In genomic region chrX:12973561-12974216, GRCh38 we compare ENCODE assay signal across 8 cellular contexts. TPM values are rescaled to one million over a fixed set of nuclear protein-coding genes. Genes with fewer than 3 reads are reported as not detected.
DNase-seq lines count a peak whose midpoint lies in the region; ATAC-seq and TF ChIP-seq lines count a peak whose summit lies in the region.

No MANE protein-coding gene starts in this region.

- CTCF ChIA-PET in activated CD4-positive, alpha-beta memory T cell treated with anti-CD3 and anti-CD28 coated beads for 36 hours (lab: Charles Lee) = interaction anchor here (0.9 to 1.3 kb wide), 4 partner anchors 23 to 119 kb away, joined by 3 to 11 read pairs (median 4); no protein-coding TSS in a partner anchor

- POLR2A ChIA-PET in activated CD4-positive, alpha-beta memory T cell treated with anti-CD3 and anti-CD28 coated beads for 36 hours (lab: Charles Lee) = interaction anchor here (1.2 to 16.1 kb wide), 8 partner anchors 8 to 115 kb away, joined by 4 to 426 read pairs (median 12); no protein-coding TSS in a partner anchor

- peaks cover 3% of the 10 kb centered on the region for H3K27me3 Mint-ChIP-seq in activated CD4-positive, alpha-beta memory T cell treated with anti-CD3 and anti-CD28 coated beads for 36 hours

- intact Hi-C loops in Right ventricle myocardium superior (cut with DNase I) (loop anchor here (5.0 kb wide), 1 partner anchor 514 kb away; no protein-coding TSS in a partner anchor), left cardiac atrium (cut with DNase I) (loop anchor here (5.0 to 10.0 kb wide), 2 partner anchors 149 to 511 kb away; no protein-coding TSS in a partner anchor)
- intact Hi-C loops in activated CD4-positive, alpha-beta memory T cell treated with anti-CD3 and anti-CD28 coated beads for 36 hours (cut with micrococcal nuclease) = loop anchor here (1.0 kb wide), 2 partner anchors 23 to 119 kb away; no protein-coding TSS in a partner anchor

- TF ChIP-seq CTCF in fibroblast of the aortic adventitia (IDR thresholded peaks at IDR 0.05; ENCODE audit: insufficient read depth, low read length) = no peak
- no peak for TF ChIP-seq CTCF in smooth muscle cell (IDR thresholded peaks at IDR 0.05; ENCODE audit: borderline replicate concordance, insufficient read depth, poor library complexity, severe bottlenecking)

- peak overlapping the region; percentile 99 for H3K27ac Mint-ChIP-seq in activated CD4-positive, alpha-beta memory T cell treated with anti-CD3 and anti-CD28 coated beads for 36 hours

- ATAC-seq in Right ventricle myocardium superior (ENCODE audit: poor library complexity) (no peak), left cardiac atrium (no peak), HG02763 (IDR thresholded peaks at IDR 0.05; ENCODE audit: unreplicated experiment) (no peak)

- WGBS in smooth muscle cell (ENCODE audit: low lambda C conversion rate) = 75% methylated on average over 18 of the region's 18 CpGs

- H2AFZ ChIP-seq in smooth muscle cell (ENCODE audit: low read depth) = peak overlapping the region; percentile 63

- peaks cover 56% of the 10 kb centered on the region for H3K36me3 Mint-ChIP-seq in activated CD4-positive, alpha-beta memory T cell treated with anti-CD3 and anti-CD28 coated beads for 36 hours

- H3K4me1 Mint-ChIP-seq in activated CD4-positive, alpha-beta memory T cell treated with anti-CD3 and anti-CD28 coated beads for 36 hours (ENCODE audit: low read depth) = peaks cover 21% of the 10 kb centered on the region

- peaks cover 27% of the 10 kb centered on the region for H3F3A ChIP-seq in smooth muscle cell (ENCODE audit: low read depth)

- H3K4me3 ChIP-seq in fibroblast of the aortic adventitia (ENCODE audit: low read depth, low read length) (peak overlapping the region; percentile 80), smooth muscle cell (peak overlapping the region; percentile 98)

- DNase-seq in Right ventricle myocardium superior = peak; percentile 47
- no peak for DNase-seq in left cardiac atrium
- DNase-seq in activated CD4-positive, alpha-beta memory T cell treated with anti-CD3 and anti-CD28 coated beads for 36 hours = peak; percentile 66
- DNase-seq in fibroblast of the aortic adventitia (ENCODE audit: low read depth) = no peak
- no peak for DNase-seq in smooth muscle cell (lab: John Stamatoyannopoulos, UW; ENCODE audit: unreplicated experiment)
- no peak for DNase-seq in T-helper 9 cell
- no peak for DNase-seq in foreskin melanocyte

- H3K36me3 ChIP-seq in smooth muscle cell (ENCODE audit: low read depth) = no peaks in the 10 kb centered on the region

- peaks cover 31% of the 10 kb centered on the region for H4K20me1 ChIP-seq in smooth muscle cell (ENCODE audit: low read depth)

- peak overlapping the region; percentile 94 for H3K4me3 Mint-ChIP-seq in activated CD4-positive, alpha-beta memory T cell treated with anti-CD3 and anti-CD28 coated beads for 36 hours

- peak overlapping the region; percentile 90 for H3K27ac ChIP-seq in smooth muscle cell (ENCODE audit: low read depth)

- no peaks in the 10 kb centered on the region for H3K9me3 ChIP-seq in smooth muscle cell (replicated peaks; ENCODE audit: low read depth)

- H3K79me2 ChIP-seq in smooth muscle cell (ENCODE audit: low read depth) = peaks cover 36% of the 10 kb centered on the region

- no peaks in the 10 kb centered on the region for H3K27me3 ChIP-seq in smooth muscle cell (ENCODE audit: low read depth)

- no peaks in the 10 kb centered on the region for H3K9me3 Mint-ChIP-seq in activated CD4-positive, alpha-beta memory T cell treated with anti-CD3 and anti-CD28 coated beads for 36 hours

- peak overlapping the region; percentile 86 for H3K4me2 ChIP-seq in smooth muscle cell

- peak overlapping the region; percentile 92 for H3K9ac ChIP-seq in smooth muscle cell (ENCODE audit: low read depth)

- H3K4me1 ChIP-seq in smooth muscle cell (ENCODE audit: low read depth) = peaks cover 31% of the 10 kb centered on the region

RNA-seq across cellular contexts. Expression of gene TMSB4X, which starts 1.2 kb away (rescaled TPM):
- total RNA-seq in Right ventricle myocardium superior (875 TPM), left cardiac atrium (1,000 to 10,000 TPM; 1,546 to 1,715 TPM), fibroblast of the aortic adventitia (ENCODE audit: low replicate concordance) (5,524 and 12,062 TPM in 2 replicates), smooth muscle cell (9,386 and 9,721 TPM in 2 replicates)
- total RNA-seq in activated CD4-positive, alpha-beta memory T cell treated with anti-CD3 and anti-CD28 coated beads for 36 hours = 1,000 to 10,000 TPM; 6,087 to 6,256 TPM
- polyA plus RNA-seq in smooth muscle cell = 11,762 and 12,637 TPM in 2 replicates

Comparison
In these comparisons a context has a peak if more than half of its experiments do, and no peak if none do; other contexts are left out.
1. DNase-seq: peak in Right ventricle myocardium superior (single experiment) and activated CD4-positive, alpha-beta memory T cell treated with anti-CD3 and anti-CD28 coated beads for 36 hours (single experiment); none in left cardiac atrium (single experiment), fibroblast of the aortic adventitia (single experiment), smooth muscle cell (single experiment), T-helper 9 cell (single experiment) and foreskin melanocyte (single experiment).